1 cellular context compared by ENCODE assay signal in genomic region chr11:125552927-125553326, GRCh38.
TF ChIP-seq lines count a peak whose summit lies in the region.

No MANE protein-coding gene starts in this region.

TF ChIP-seq in K562, 482 proteins besides CTCF, POLR2A, EP300 and RAD21 (continued from another document and continues in another):
- TF ChIP-seq, protein P1, sequence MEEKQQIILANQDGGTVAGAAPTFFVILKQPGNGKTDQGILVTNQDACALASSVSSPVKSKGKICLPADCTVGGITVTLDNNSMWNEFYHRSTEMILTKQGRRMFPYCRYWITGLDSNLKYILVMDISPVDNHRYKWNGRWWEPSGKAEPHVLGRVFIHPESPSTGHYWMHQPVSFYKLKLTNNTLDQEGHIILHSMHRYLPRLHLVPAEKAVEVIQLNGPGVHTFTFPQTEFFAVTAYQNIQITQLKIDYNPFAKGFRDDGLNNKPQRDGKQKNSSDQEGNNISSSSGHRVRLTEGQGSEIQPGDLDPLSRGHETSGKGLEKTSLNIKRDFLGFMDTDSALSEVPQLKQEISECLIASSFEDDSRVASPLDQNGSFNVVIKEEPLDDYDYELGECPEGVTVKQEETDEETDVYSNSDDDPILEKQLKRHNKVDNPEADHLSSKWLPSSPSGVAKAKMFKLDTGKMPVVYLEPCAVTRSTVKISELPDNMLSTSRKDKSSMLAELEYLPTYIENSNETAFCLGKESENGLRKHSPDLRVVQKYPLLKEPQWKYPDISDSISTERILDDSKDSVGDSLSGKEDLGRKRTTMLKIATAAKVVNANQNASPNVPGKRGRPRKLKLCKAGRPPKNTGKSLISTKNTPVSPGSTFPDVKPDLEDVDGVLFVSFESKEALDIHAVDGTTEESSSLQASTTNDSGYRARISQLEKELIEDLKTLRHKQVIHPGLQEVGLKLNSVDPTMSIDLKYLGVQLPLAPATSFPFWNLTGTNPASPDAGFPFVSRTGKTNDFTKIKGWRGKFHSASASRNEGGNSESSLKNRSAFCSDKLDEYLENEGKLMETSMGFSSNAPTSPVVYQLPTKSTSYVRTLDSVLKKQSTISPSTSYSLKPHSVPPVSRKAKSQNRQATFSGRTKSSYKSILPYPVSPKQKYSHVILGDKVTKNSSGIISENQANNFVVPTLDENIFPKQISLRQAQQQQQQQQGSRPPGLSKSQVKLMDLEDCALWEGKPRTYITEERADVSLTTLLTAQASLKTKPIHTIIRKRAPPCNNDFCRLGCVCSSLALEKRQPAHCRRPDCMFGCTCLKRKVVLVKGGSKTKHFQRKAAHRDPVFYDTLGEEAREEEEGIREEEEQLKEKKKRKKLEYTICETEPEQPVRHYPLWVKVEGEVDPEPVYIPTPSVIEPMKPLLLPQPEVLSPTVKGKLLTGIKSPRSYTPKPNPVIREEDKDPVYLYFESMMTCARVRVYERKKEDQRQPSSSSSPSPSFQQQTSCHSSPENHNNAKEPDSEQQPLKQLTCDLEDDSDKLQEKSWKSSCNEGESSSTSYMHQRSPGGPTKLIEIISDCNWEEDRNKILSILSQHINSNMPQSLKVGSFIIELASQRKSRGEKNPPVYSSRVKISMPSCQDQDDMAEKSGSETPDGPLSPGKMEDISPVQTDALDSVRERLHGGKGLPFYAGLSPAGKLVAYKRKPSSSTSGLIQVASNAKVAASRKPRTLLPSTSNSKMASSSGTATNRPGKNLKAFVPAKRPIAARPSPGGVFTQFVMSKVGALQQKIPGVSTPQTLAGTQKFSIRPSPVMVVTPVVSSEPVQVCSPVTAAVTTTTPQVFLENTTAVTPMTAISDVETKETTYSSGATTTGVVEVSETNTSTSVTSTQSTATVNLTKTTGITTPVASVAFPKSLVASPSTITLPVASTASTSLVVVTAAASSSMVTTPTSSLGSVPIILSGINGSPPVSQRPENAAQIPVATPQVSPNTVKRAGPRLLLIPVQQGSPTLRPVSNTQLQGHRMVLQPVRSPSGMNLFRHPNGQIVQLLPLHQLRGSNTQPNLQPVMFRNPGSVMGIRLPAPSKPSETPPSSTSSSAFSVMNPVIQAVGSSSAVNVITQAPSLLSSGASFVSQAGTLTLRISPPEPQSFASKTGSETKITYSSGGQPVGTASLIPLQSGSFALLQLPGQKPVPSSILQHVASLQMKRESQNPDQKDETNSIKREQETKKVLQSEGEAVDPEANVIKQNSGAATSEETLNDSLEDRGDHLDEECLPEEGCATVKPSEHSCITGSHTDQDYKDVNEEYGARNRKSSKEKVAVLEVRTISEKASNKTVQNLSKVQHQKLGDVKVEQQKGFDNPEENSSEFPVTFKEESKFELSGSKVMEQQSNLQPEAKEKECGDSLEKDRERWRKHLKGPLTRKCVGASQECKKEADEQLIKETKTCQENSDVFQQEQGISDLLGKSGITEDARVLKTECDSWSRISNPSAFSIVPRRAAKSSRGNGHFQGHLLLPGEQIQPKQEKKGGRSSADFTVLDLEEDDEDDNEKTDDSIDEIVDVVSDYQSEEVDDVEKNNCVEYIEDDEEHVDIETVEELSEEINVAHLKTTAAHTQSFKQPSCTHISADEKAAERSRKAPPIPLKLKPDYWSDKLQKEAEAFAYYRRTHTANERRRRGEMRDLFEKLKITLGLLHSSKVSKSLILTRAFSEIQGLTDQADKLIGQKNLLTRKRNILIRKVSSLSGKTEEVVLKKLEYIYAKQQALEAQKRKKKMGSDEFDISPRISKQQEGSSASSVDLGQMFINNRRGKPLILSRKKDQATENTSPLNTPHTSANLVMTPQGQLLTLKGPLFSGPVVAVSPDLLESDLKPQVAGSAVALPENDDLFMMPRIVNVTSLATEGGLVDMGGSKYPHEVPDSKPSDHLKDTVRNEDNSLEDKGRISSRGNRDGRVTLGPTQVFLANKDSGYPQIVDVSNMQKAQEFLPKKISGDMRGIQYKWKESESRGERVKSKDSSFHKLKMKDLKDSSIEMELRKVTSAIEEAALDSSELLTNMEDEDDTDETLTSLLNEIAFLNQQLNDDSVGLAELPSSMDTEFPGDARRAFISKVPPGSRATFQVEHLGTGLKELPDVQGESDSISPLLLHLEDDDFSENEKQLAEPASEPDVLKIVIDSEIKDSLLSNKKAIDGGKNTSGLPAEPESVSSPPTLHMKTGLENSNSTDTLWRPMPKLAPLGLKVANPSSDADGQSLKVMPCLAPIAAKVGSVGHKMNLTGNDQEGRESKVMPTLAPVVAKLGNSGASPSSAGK (IDR thresholded peaks at IDR 0.05) = no peak
- TF ChIP-seq, protein P2, sequence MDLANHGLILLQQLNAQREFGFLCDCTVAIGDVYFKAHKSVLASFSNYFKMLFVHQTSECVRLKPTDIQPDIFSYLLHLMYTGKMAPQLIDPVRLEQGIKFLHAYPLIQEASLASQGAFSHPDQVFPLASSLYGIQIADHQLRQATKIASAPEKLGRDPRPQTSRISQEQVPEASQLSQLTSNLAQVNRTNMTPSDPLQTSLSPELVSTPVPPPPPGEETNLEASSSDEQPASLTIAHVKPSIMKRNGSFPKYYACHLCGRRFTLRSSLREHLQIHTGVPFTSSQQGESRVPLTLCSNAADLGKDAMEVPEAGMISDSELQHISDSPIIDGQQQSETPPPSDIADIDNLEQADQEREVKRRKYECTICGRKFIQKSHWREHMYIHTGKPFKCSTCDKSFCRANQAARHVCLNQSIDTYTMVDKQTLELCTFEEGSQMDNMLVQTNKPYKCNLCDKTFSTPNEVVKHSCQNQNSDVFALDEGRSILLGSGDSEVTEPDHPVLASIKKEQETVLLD (IDR thresholded peaks at IDR 0.05) = peak; percentile 82; the same call in 1 of the 2 replicates
- TF ChIP-seq, protein P3, sequence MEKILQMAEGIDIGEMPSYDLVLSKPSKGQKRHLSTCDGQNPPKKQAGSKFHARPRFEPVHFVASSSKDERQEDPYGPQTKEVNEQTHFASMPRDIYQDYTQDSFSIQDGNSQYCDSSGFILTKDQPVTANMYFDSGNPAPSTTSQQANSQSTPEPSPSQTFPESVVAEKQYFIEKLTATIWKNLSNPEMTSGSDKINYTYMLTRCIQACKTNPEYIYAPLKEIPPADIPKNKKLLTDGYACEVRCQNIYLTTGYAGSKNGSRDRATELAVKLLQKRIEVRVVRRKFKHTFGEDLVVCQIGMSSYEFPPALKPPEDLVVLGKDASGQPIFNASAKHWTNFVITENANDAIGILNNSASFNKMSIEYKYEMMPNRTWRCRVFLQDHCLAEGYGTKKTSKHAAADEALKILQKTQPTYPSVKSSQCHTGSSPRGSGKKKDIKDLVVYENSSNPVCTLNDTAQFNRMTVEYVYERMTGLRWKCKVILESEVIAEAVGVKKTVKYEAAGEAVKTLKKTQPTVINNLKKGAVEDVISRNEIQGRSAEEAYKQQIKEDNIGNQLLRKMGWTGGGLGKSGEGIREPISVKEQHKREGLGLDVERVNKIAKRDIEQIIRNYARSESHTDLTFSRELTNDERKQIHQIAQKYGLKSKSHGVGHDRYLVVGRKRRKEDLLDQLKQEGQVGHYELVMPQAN (IDR thresholded peaks at IDR 0.05; ENCODE audit: borderline replicate concordance) = no peak
- TF ChIP-seq, protein P4, sequence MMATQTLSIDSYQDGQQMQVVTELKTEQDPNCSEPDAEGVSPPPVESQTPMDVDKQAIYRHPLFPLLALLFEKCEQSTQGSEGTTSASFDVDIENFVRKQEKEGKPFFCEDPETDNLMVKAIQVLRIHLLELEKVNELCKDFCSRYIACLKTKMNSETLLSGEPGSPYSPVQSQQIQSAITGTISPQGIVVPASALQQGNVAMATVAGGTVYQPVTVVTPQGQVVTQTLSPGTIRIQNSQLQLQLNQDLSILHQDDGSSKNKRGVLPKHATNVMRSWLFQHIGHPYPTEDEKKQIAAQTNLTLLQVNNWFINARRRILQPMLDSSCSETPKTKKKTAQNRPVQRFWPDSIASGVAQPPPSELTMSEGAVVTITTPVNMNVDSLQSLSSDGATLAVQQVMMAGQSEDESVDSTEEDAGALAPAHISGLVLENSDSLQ (IDR thresholded peaks at IDR 0.05) = no peak
- TF ChIP-seq C11orf30 (IDR thresholded peaks at IDR 0.05; ENCODE audit: low read depth) = no peak
- TF ChIP-seq ARHGAP35 (IDR thresholded peaks at IDR 0.05; ENCODE audit: partially characterized antibody) = no peak
- TF ChIP-seq, protein P5, sequence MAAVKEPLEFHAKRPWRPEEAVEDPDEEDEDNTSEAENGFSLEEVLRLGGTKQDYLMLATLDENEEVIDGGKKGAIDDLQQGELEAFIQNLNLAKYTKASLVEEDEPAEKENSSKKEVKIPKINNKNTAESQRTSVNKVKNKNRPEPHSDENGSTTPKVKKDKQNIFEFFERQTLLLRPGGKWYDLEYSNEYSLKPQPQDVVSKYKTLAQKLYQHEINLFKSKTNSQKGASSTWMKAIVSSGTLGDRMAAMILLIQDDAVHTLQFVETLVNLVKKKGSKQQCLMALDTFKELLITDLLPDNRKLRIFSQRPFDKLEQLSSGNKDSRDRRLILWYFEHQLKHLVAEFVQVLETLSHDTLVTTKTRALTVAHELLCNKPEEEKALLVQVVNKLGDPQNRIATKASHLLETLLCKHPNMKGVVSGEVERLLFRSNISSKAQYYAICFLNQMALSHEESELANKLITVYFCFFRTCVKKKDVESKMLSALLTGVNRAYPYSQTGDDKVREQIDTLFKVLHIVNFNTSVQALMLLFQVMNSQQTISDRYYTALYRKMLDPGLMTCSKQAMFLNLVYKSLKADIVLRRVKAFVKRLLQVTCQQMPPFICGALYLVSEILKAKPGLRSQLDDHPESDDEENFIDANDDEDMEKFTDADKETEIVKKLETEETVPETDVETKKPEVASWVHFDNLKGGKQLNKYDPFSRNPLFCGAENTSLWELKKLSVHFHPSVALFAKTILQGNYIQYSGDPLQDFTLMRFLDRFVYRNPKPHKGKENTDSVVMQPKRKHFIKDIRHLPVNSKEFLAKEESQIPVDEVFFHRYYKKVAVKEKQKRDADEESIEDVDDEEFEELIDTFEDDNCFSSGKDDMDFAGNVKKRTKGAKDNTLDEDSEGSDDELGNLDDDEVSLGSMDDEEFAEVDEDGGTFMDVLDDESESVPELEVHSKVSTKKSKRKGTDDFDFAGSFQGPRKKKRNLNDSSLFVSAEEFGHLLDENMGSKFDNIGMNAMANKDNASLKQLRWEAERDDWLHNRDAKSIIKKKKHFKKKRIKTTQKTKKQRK (IDR thresholded peaks at IDR 0.05; ENCODE audit: borderline replicate concordance, low read depth, low read length) = no peak
- TF ChIP-seq MAFF (IDR thresholded peaks at IDR 0.05; ENCODE audit: low read length) = no peak
- TF ChIP-seq PRMT5 (CRISPR knock-in tag; IDR thresholded peaks at IDR 0.05) = no peak
- TF ChIP-seq GATA2 (CRISPR knock-in tag; IDR thresholded peaks at IDR 0.05) = peak; percentile 97
- TF ChIP-seq HOMEZ (CRISPR knock-in tag; IDR thresholded peaks at IDR 0.05) = no peak
- no peak for TF ChIP-seq PATZ1 (CRISPR knock-in tag; IDR thresholded peaks at IDR 0.05; ENCODE audit: borderline replicate concordance)
- peak; percentile 54 for TF ChIP-seq TAF9B (IDR thresholded peaks at IDR 0.05; ENCODE audit: partially characterized antibody)
- TF ChIP-seq ZNF143 (CRISPR knock-in tag; IDR thresholded peaks at IDR 0.05) = no peak
- TF ChIP-seq U2AF1 (optimal IDR thresholded peaks at IDR 0.05; ENCODE audit: low read depth, low read length) = no peak
- TF ChIP-seq NR2C2 (CRISPR knock-in tag; IDR thresholded peaks at IDR 0.05) = no peak
- no peak for TF ChIP-seq NR2C2 (tag; IDR thresholded peaks at IDR 0.05)
- TF ChIP-seq ZEB2 (IDR thresholded peaks at IDR 0.05) = peak; percentile 84
- no peak for TF ChIP-seq ZNF124 (CRISPR knock-in tag; IDR thresholded peaks at IDR 0.05)
- peak; percentile 18; the same call in 1 of the 2 replicates for TF ChIP-seq GABPB1 (CRISPR knock-in tag; IDR thresholded peaks at IDR 0.05)
- no peak for TF ChIP-seq ZC3H8 (IDR thresholded peaks at IDR 0.05)
- TF ChIP-seq ZNF316 (IDR thresholded peaks at IDR 0.05) = no peak
- no peak for TF ChIP-seq ZNF3 (CRISPR knock-in tag; IDR thresholded peaks at IDR 0.05)
- peak; percentile 78 for TF ChIP-seq BCOR (IDR thresholded peaks at IDR 0.05)
- TF ChIP-seq MEF2D (tag; conservative IDR thresholded peaks at IDR 0.05; ENCODE audit: low read depth) = peak; percentile 68; the same call in 1 of the 2 replicates
- peak; percentile 96 for TF ChIP-seq FOXM1 (IDR thresholded peaks at IDR 0.05; ENCODE audit: low read depth)
- TF ChIP-seq FOXM1 (CRISPR knock-in tag; IDR thresholded peaks at IDR 0.05; ENCODE audit: low read depth) = no peak
- peak; percentile 63; the same call in 1 of the 2 replicates for TF ChIP-seq PHF21A (IDR thresholded peaks at IDR 0.05; ENCODE audit: borderline replicate concordance, low read depth)
- no peak for TF ChIP-seq ZNF146 (CRISPR knock-in tag; IDR thresholded peaks at IDR 0.05; ENCODE audit: unreplicated experiment)
- no peak for TF ChIP-seq ZNF23 (CRISPR knock-in tag; IDR thresholded peaks at IDR 0.05)
- TF ChIP-seq NCOA1 (IDR thresholded peaks at IDR 0.05; ENCODE audit: low read depth) = peak; percentile 92
- TF ChIP-seq ZFX (CRISPR knock-in tag; IDR thresholded peaks at IDR 0.05) = no peak
- TF ChIP-seq, protein P6, sequence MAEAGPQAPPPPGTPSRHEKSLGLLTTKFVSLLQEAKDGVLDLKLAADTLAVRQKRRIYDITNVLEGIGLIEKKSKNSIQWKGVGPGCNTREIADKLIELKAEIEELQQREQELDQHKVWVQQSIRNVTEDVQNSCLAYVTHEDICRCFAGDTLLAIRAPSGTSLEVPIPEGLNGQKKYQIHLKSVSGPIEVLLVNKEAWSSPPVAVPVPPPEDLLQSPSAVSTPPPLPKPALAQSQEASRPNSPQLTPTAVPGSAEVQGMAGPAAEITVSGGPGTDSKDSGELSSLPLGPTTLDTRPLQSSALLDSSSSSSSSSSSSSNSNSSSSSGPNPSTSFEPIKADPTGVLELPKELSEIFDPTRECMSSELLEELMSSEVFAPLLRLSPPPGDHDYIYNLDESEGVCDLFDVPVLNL (CRISPR knock-in tag; IDR thresholded peaks at IDR 0.05; ENCODE audit: low read depth) = no peak
- TF ChIP-seq TEAD2 (tag; IDR thresholded peaks at IDR 0.05) = no peak
